Comparison of ENCODE assay signal across 14 cellular contexts in the genomic region with DNA sequence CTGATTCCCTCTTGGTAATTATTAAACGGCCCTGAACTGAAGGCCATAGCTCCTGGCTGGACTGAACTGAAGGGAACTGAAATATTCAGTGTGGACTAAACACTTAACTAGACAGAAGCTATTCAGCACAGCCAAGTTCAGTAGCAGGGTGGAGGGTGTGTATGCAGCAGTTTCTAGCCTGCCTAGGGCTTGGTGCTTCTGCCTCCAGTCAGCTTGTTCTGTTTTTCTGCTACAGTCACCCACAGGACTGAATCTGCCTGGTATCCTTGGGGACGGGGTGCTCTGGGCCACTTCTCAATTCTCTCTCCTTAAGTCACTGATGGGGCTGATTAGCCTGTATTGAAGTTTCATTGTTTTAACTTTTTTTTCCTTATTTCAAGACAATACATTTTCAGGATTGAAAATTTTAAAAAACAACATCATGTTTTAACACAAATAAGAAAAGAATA.
A peak's percentile ranks its signal among the peaks of the same experiment; 100 is the strongest.
DNase-seq lines count a peak whose midpoint lies in the region; ATAC-seq, FAIRE-seq and TF ChIP-seq lines count a peak whose summit lies in the region.
"Had no signal": no experiment of that assay in that cellular context is flagged by ENCODE, and none has a peak within 500 bp of the region (broad histone marks: within the 10 kb centered on the region; RNA-seq: fewer than 3 reads in every experiment).

No MANE protein-coding gene starts in this region.

- FAIRE-seq in endothelial cell of umbilical vein (lab: Jason Lieb, UNC) = peak; percentile 38

- WGBS in right lobe of liver (ENCODE audit: insufficient coverage, low coverage, low lambda C conversion rate, missing lambda C conversion rate) = 44% methylated on average over 2 of the region's 2 CpGs
- WGBS in spleen, 5 donors = 35 to 63% (median 46%) methylated on average over 2 of the region's 2 CpGs

- BruUV-seq in endothelial cell of umbilical vein (replicated peaks; lab: Mats Ljungman, UMichigan) = no TSS peak

- CTCF ChIA-PET in endothelial cell of umbilical vein (lab: Charles Lee) = interaction anchor here (1.1 to 3.8 kb wide), 2 partner anchors 20 to 91 kb away, joined by 4 to 13 read pairs; no protein-coding TSS in a partner anchor

- dilution Hi-C loops in endothelial cell of umbilical vein (cut with MboI; ENCODE audit: extremely low pct_ligation_motif_present, low sequenced_read_pairs) = no loop called here

- no peak overlapping the region for H3K9ac ChIP-seq in endothelial cell of umbilical vein (replicated peaks; ENCODE audit: extremely low read depth, insufficient read depth, low read length)

- H3K9me3 ChIP-seq in endothelial cell of umbilical vein (replicated peaks; ENCODE audit: control insufficient read depth, insufficient read depth, low read length) (no peaks in the 10 kb centered on the region), right lobe of liver (no peaks in the 10 kb centered on the region), spleen (no peaks in the 10 kb centered on the region)

- ATAC-seq in right lobe of liver = peak; percentile 58 to 76 (median 67)
- no peak for ATAC-seq in GM21786 (IDR thresholded peaks at IDR 0.05; ENCODE audit: unreplicated experiment)
- no peak for ATAC-seq in activated CD4-positive, CD25-positive, alpha-beta regulatory T cell treated with anti-CD3 and anti-CD28 coated beads, Interleukin-2, amount 50 U/mL, for 24 hours

- no peaks in the 10 kb centered on the region for H3K79me2 ChIP-seq in endothelial cell of umbilical vein (ENCODE audit: control insufficient read depth, insufficient read depth, low read length)

- no peaks in the 10 kb centered on the region for H4K20me1 ChIP-seq in endothelial cell of umbilical vein (replicated peaks; ENCODE audit: control insufficient read depth, extremely low read depth, insufficient read depth, low read length)

- POLR2A ChIA-PET in endothelial cell of umbilical vein (lab: Charles Lee) = no interaction called here

- H3K36me3 ChIP-seq in endothelial cell of umbilical vein (ENCODE audit: control insufficient read depth in 2 of 2, extremely low read depth in 1 of 2, insufficient read depth in 2 of 2, low read length in 2 of 2) (peaks cover 0 to 6% of the 10 kb centered on the region in 2 experiments), right lobe of liver (peaks cover 0 to 10% (median 1%) of the 10 kb centered on the region in 4 donors), spleen (peaks cover 0 to 72% (median 29%) of the 10 kb centered on the region in 6 donors)

- TF ChIP-seq CTCF in endothelial cell of umbilical vein (IDR thresholded peaks at IDR 0.05; ENCODE audit: extremely low read depth in 1 of 2, insufficient read depth in 1 of 2, low read depth in 1 of 2, low read length in 2 of 2) (no peak), right lobe of liver (IDR thresholded peaks at IDR 0.05) (no peak), spleen (IDR thresholded peaks at IDR 0.05 in 8 of 11, conservative IDR thresholded peaks at IDR 0.05 in 3 of 11) (no peak)

- H3K27me3 ChIP-seq in endothelial cell of umbilical vein (ENCODE audit: control insufficient read depth in 2 of 2, insufficient read depth in 2 of 2, low read length in 2 of 2) = no peaks in the 10 kb centered on the region
- H3K27me3 ChIP-seq in right lobe of liver = no peaks in the 10 kb centered on the region
- H3K27me3 ChIP-seq in spleen (replicated peaks in 1 of 7) = no peaks in the 10 kb centered on the region

- TF ChIP-seq POLR2A in endothelial cell of umbilical vein (IDR thresholded peaks at IDR 0.05; ENCODE audit: low read depth, low read length) = no peak
- TF ChIP-seq POLR2A in right lobe of liver (IDR thresholded peaks at IDR 0.05) = no peak
- no peak for TF ChIP-seq POLR2A in spleen (IDR thresholded peaks at IDR 0.05)

- intact Hi-C loops in endothelial cell of umbilical vein (cut with micrococcal nuclease) = no loop called here
- intact Hi-C loops in right lobe of liver (cut with DNase I) = no loop called here
- intact Hi-C loops in spleen (cut with DNase I; ENCODE audit: low total_unique reads) = no loop called here

- H3K4me2 ChIP-seq in endothelial cell of umbilical vein (ENCODE audit: insufficient read depth, low read length) = no peak overlapping the region

- H3K27ac ChIP-seq in endothelial cell of umbilical vein (ENCODE audit: insufficient read depth, low read depth, low read length) = no peak overlapping the region
- no peak overlapping the region for H3K27ac ChIP-seq in right lobe of liver
- H3K27ac ChIP-seq in spleen = peak overlapping the region in 6 of 8 donors; percentile 60 to 81 (median 72)

- H2AFZ ChIP-seq in endothelial cell of umbilical vein (ENCODE audit: low read depth, low read length) = no peak overlapping the region

- H3K4me3 ChIP-seq in endothelial cell of umbilical vein (replicated peaks in 1 of 3; ENCODE audit: insufficient read depth in 1 of 3, low read depth in 1 of 3, low read length in 3 of 3) = no peak overlapping the region
- no peak overlapping the region for H3K4me3 ChIP-seq in right lobe of liver
- no peak overlapping the region for H3K4me3 ChIP-seq in spleen

- no peaks in the 10 kb centered on the region for H3K9me1 ChIP-seq in endothelial cell of umbilical vein (replicated peaks; ENCODE audit: control insufficient read depth, extremely low read depth, insufficient read depth, low read length)

- DNase-seq in NCI-H446 treated with DMSO at 0.1 percent for 48 hours (lab: John Stamatoyannopoulos, UW) = peak; percentile 22
- DNase-seq in endothelial cell of umbilical vein (ENCODE audit: low read depth, low spot score) = no peak
- DNase-seq in right lobe of liver = no peak
- no peak for DNase-seq in spleen
- no peak for DNase-seq in central memory CD4-positive, alpha-beta T cell
- no peak for DNase-seq in HUDEP-2 (lab: John Stamatoyannopoulos, UW; ENCODE audit: unreplicated experiment in 76 of 76)
- DNase-seq: activated CD8-positive, alpha-beta memory T cell treated with anti-CD3 and anti-CD28 coated beads, Interleukin-2, amount 50 U/mL, for 48 hours; DMS79 treated with DMSO at 0.1 percent for 48 hours; effector CD4-positive, alpha-beta T cell; KG1; NCI-H1930; stimulated activated CD4-positive, alpha-beta T cell treated with anti-CD3 and anti-CD28 coated beads, Interleukin-2, amount 100 ng/mL, for 24 hours had no signal

- H3K4me1 ChIP-seq in endothelial cell of umbilical vein (ENCODE audit: control insufficient read depth, extremely low read depth, insufficient read depth, low read length) (peaks cover 5% of the 10 kb centered on the region), right lobe of liver (peaks cover 0 to under 1% (median 0%) of the 10 kb centered on the region in 4 donors), spleen (peaks cover 0 to 32% (median 6%) of the 10 kb centered on the region in 6 donors)

TF ChIP-seq in endothelial cell of umbilical vein, 7 proteins besides CTCF, POLR2A, EP300 and RAD21:
- TF ChIP-seq JUN (IDR thresholded peaks at IDR 0.05; ENCODE audit: borderline replicate concordance, insufficient read depth, insufficient read length, low read depth) (no peak), EZH2 (IDR thresholded peaks at IDR 0.05; ENCODE audit: borderline replicate concordance, low read depth, low read length, severe bottlenecking) (no peak), GATA2 (IDR thresholded peaks at IDR 0.05; ENCODE audit: insufficient read depth, insufficient read length, low read depth, low read length) (no peak), MYC (IDR thresholded peaks at IDR 0.05; ENCODE audit: low read depth, low read length) (no peak), POLR2AphosphoS5 (IDR thresholded peaks at IDR 0.05; ENCODE audit: insufficient read depth, low read depth, low read length) (no peak), FOS (IDR thresholded peaks at IDR 0.05; ENCODE audit: borderline replicate concordance, insufficient read depth, low read length) (no peak)
- TF ChIP-seq, protein P1, sequence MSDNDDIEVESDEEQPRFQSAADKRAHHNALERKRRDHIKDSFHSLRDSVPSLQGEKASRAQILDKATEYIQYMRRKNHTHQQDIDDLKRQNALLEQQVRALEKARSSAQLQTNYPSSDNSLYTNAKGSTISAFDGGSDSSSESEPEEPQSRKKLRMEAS (IDR thresholded peaks at IDR 0.05; ENCODE audit: insufficient read depth, insufficient read length) = no peak

Comparison
In these comparisons a context has a peak if more than half of its experiments do, and no peak if none do; other contexts are left out.
1. H3K27ac ChIP-seq: peak in spleen (6 of 8); none in endothelial cell of umbilical vein (single experiment) and right lobe of liver (0 of 3).
2. ATAC-seq: peak in right lobe of liver (4 of 4); none in GM21786 (single experiment) and activated CD4-positive, CD25-positive, alpha-beta regulatory T cell treated with anti-CD3 and anti-CD28 coated beads, Interleukin-2, amount 50 U/mL, for 24 hours (0 of 2).